In the genomic region with DNA sequence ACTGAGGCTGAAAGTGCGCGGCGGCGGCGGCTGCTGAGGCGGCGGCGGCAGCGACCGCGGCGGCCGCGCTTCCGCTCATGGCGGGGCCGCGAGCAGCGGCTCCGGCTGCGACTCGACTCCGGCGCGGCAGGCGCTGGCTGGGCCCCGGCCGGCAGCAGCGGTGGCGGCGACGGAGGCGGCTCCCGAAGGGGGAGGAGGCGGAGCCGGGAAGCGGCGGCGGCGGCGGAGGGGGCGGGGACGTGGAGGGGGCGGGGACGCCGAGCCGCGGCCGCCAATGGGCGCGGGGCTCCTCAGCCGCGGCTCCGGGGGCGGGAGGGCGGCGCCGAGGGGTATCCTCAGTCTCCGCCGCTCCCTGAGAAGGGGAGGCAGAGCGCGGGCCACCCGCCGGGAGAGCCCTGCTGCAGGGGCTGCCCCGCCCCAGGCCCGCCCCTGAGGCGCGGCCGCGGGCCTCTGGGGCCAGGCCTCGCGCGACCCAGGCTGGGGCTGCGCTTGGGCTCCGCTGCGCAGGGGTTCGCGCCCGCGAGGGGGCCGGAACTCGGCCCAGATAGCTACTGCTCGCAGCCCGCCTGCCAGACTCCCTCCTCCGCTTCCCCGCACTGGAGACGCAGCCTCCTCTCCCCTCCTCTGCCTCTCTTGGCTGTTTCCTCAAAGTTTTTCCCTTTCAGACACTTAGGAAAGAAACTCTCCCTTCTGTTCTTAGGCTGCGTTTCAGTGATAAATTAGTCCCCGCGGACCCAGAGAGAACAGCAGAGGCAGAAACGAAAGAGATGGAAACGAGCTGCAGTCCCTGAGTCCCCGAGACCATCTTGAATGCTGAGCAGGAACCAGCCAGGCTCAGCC, we compare ENCODE assay signal across 8 cellular contexts.
DNase-seq lines count a peak whose midpoint lies in the region; ATAC-seq and TF ChIP-seq lines count a peak whose summit lies in the region.

No MANE protein-coding gene starts in this region.

- H3K27me3 Mint-ChIP-seq in immature natural killer cell (ENCODE audit: low read depth in 3 of 3): peaks cover 7 to 13% (median 9%) of the 10 kb centered on the region in 3 donors

- DNase-seq in ACHN: peak; percentile 92
- peak; percentile 92 for DNase-seq in NCI-H2196 (lab: John Stamatoyannopoulos, UW; ENCODE audit: unreplicated experiment)
- peak; percentile 91 for DNase-seq in WERI-Rb-1
- DNase-seq in breast epithelium (ENCODE audit: low spot score in 2 of 2): peak; percentile 79 to 81
- DNase-seq in immature natural killer cell: peak; percentile 87 to 92 (median 91)
- peak; percentile 67 for DNase-seq in smooth muscle cell of the brain vasculature (ENCODE audit: low read depth, low spot score)

- H3K4me3 ChIP-seq in WERI-Rb-1 (ENCODE audit: low read depth, low read length): peak overlapping the region; percentile 48
- peak overlapping the region; percentile 73 to 92 (median 86) for H3K4me3 ChIP-seq in breast epithelium

- H3K27ac ChIP-seq in WERI-Rb-1 (peak overlapping the region; percentile 94), breast epithelium (peak overlapping the region; percentile 89 to 90)

- H3K36me3 ChIP-seq in WERI-Rb-1 (no peaks in the 10 kb centered on the region; the same call in none of the 2 replicates), breast epithelium (no peaks in the 10 kb centered on the region)

- no peaks in the 10 kb centered on the region for H3K9me3 Mint-ChIP-seq in immature natural killer cell

- in situ Hi-C loops in ACHN (cut with HindIII; ENCODE audit: low pct_ligation_motif_present, low pct_unique_long_range_greater_than_20kb, low sequenced_read_pairs): no loop called here

- no peak for TF ChIP-seq CTCF in WERI-Rb-1 (IDR thresholded peaks at IDR 0.05; ENCODE audit: low read depth, low read length)
- TF ChIP-seq CTCF in breast epithelium (IDR thresholded peaks at IDR 0.05): peak in 1 of 3 donors; percentile 25

- peaks cover 44 to 58% of the 10 kb centered on the region in 2 donors for H3K4me1 Mint-ChIP-seq in immature natural killer cell

- ATAC-seq in GM18868 (IDR thresholded peaks at IDR 0.05; ENCODE audit: unreplicated experiment) (peak; percentile 86), HG03103 (IDR thresholded peaks at IDR 0.05; ENCODE audit: low read depth, unreplicated experiment) (peak; percentile 81)

- TF ChIP-seq POLR2A in breast epithelium (IDR thresholded peaks at IDR 0.05): peak; percentile 26

- peaks cover 0 to 4% of the 10 kb centered on the region in 2 donors for H3K4me1 ChIP-seq in breast epithelium

- H3K36me3 Mint-ChIP-seq in immature natural killer cell: no peaks in the 10 kb centered on the region

- intact Hi-C loops in breast epithelium (cut with DNase I; ENCODE audit: low total_unique reads): no loop called here

- no peaks in the 10 kb centered on the region for H3K27me3 ChIP-seq in WERI-Rb-1 (ENCODE audit: insufficient read depth, low read depth, severe bottlenecking)
- no peaks in the 10 kb centered on the region for H3K27me3 ChIP-seq in breast epithelium

- H3K9me3 ChIP-seq in WERI-Rb-1 (ENCODE audit: severe bottlenecking): no peaks in the 10 kb centered on the region
- H3K9me3 ChIP-seq in breast epithelium: no peaks in the 10 kb centered on the region

- peak overlapping the region; percentile 96 to 100 (median 96) for H3K27ac Mint-ChIP-seq in immature natural killer cell

- H3K4me3 Mint-ChIP-seq in immature natural killer cell: peak overlapping the region; percentile 95 to 98 (median 97)

Comparison
In these comparisons a context has a peak if more than half of its experiments do, and no peak if none do; other contexts are left out.
1. Peak in every context shown above with its lines: DNase-seq, ATAC-seq, H3K4me3 ChIP-seq and H3K27ac ChIP-seq.